In genomic region chr17:19030771-19031451, GRCh38 we compare ENCODE assay signal across 2 cellular contexts. TPM values are rescaled to one million over a fixed set of nuclear protein-coding genes. Genes with fewer than 3 reads are reported as not detected.
"Had no signal": no experiment of that assay in that cellular context is flagged by ENCODE, and none has a peak within 500 bp of the region (broad histone marks: within the 10 kb centered on the region; RNA-seq: fewer than 3 reads in every experiment).

No MANE protein-coding gene starts in this region.

RNA-seq across cellular contexts. Expression of gene GRAP, which starts 15.8 kb away (rescaled TPM):
- total RNA-seq: bronchial epithelial cell had no signal
- polyA plus RNA-seq: cardiac muscle cell had no signal
